In the genomic region with DNA sequence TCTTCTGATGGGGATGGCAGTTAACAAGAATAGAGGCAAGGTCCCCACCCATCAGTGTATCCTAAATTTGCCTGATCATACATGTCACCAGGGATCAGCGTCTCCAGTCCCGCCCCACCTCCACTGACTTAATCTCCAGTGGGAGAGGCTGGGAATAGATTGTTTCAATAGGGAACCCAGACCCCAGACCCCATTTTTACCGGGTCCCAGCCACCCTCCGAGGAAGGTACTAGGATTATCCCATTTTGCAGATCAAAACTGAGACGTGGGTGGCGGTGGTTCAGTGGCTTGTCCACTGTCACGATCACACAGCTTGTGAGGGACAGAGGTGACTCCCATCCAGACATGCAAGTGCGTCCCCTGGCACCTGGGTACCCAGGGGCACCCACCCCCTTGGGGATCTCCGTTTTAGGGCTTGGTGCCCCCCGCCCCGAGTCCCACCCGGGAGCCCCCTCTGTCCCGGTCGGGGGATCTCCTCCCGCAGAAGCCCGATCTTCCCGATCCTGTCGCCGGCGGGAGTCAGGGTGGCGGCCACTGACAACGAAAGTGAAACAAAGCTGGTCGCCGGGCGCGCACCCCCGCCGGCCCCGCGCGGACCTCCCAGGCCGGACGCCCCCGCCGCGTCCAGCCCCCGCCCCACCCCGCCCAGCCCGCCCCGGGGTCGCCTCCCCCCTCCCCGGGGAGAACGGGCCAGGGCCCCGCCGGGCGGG, we compare ENCODE assay signal across 8 cellular contexts. TPM values are rescaled to one million over a fixed set of nuclear protein-coding genes. Genes with fewer than 3 reads are reported as not detected.
A peak's percentile ranks its signal among the peaks of the same experiment; 100 is the strongest.
DNase-seq lines count a peak whose midpoint lies in the region; ATAC-seq and TF ChIP-seq lines count a peak whose summit lies in the region.

No MANE protein-coding gene starts in this region.

- peaks cover 58% of the 10 kb centered on the region for H3K79me2 ChIP-seq in osteoblast (ENCODE audit: insufficient read depth, low read length)

- peak overlapping the region; percentile 87 for H3K4me3 ChIP-seq in osteoblast (ENCODE audit: insufficient read depth, low read length)

- H3K9me3 Mint-ChIP-seq in activated naive CD4-positive, alpha-beta T cell treated with anti-CD3 and anti-CD28 coated beads, Interleukin-2, amount 50 U/mL, for 24 hours = no peaks in the 10 kb centered on the region

- peak overlapping the region; percentile 92 for H3K4me2 ChIP-seq in osteoblast (ENCODE audit: insufficient read depth, low read length)

- H3K27me3 Mint-ChIP-seq in activated naive CD4-positive, alpha-beta T cell treated with anti-CD3 and anti-CD28 coated beads, Interleukin-2, amount 50 U/mL, for 24 hours = no peaks in the 10 kb centered on the region

- no peaks in the 10 kb centered on the region for H3K27me3 ChIP-seq in osteoblast (ENCODE audit: insufficient read depth, low read length)

- no peaks in the 10 kb centered on the region for H4K20me1 ChIP-seq in osteoblast (ENCODE audit: insufficient read depth, low read length)

- TF ChIP-seq CTCF in osteoblast (IDR thresholded peaks at IDR 0.05; ENCODE audit: extremely low read depth, low read depth, low read length) = no peak

- in situ Hi-C loops in KBM-7 (cut with MboI; ENCODE audit: low pct_unique_long_range_greater_than_20kb, low sequenced_read_pairs) = no loop called here

- DNase-seq in C1 segment of cervical spinal cord (lab: John Stamatoyannopoulos, UW) = peak in 12 of 14 donors; percentile 48 to 82 (median 57)
- peak; percentile 46 for DNase-seq in NCI-H748 (lab: John Stamatoyannopoulos, UW; ENCODE audit: unreplicated experiment)
- DNase-seq in Right ventricle myocardium superior = peak; percentile 77
- peak; percentile 81 for DNase-seq in osteoblast (ENCODE audit: insufficient read length, low spot score, missing footprints)
- DNase-seq in KBM-7 = no peak

- H3K4me1 ChIP-seq in osteoblast (ENCODE audit: insufficient read depth, low read length) = peaks cover 34% of the 10 kb centered on the region

- peak overlapping the region; percentile 35 for H2AFZ ChIP-seq in osteoblast (ENCODE audit: low read length)

- intact Hi-C loops in Right ventricle myocardium superior (cut with DNase I) = no loop called here

- ATAC-seq in GM21619 (IDR thresholded peaks at IDR 0.05; ENCODE audit: unreplicated experiment) (peak; percentile 36), Right ventricle myocardium superior (ENCODE audit: poor library complexity) (peak; percentile 32), GM21515 (IDR thresholded peaks at IDR 0.05; ENCODE audit: unreplicated experiment) (no peak)

- peaks cover 54% of the 10 kb centered on the region for H3K4me1 Mint-ChIP-seq in activated naive CD4-positive, alpha-beta T cell treated with anti-CD3 and anti-CD28 coated beads, Interleukin-2, amount 50 U/mL, for 24 hours

- no peaks in the 10 kb centered on the region for H3K9me3 ChIP-seq in osteoblast (ENCODE audit: low read depth, low read length)

- H3K36me3 ChIP-seq in osteoblast (ENCODE audit: insufficient read depth, low read length) = peaks cover 4% of the 10 kb centered on the region

- peak overlapping the region; percentile 86 for H3K4me3 Mint-ChIP-seq in activated naive CD4-positive, alpha-beta T cell treated with anti-CD3 and anti-CD28 coated beads, Interleukin-2, amount 50 U/mL, for 24 hours

- H3K27ac Mint-ChIP-seq in activated naive CD4-positive, alpha-beta T cell treated with anti-CD3 and anti-CD28 coated beads, Interleukin-2, amount 50 U/mL, for 24 hours = peak overlapping the region; percentile 92

- H3K27ac ChIP-seq in osteoblast (ENCODE audit: low read depth, low read length) = peak overlapping the region; percentile 84

- no peaks in the 10 kb centered on the region for H3K36me3 Mint-ChIP-seq in activated naive CD4-positive, alpha-beta T cell treated with anti-CD3 and anti-CD28 coated beads, Interleukin-2, amount 50 U/mL, for 24 hours

RNA-seq across cellular contexts. Expression of a gene that starts 0.5 kb away (rescaled TPM):
- total RNA-seq in Right ventricle myocardium superior = 98.1 TPM
- total RNA-seq in osteoblast = 97.2 and 119 TPM in 2 replicates

RNA-seq across cellular contexts. Expression of a gene that starts 43.4 kb away (rescaled TPM):
- total RNA-seq in Right ventricle myocardium superior (12.0 TPM), osteoblast (26.5 and 30.4 TPM in 2 replicates)

RNA-seq across cellular contexts. Expression of a gene that starts 44.0 kb away (rescaled TPM):
- 3.5 TPM for total RNA-seq in Right ventricle myocardium superior
- 8.3 and 10.0 TPM in 2 replicates for total RNA-seq in osteoblast
